ENCODE assay signal across 8 cellular contexts in the genomic region with DNA sequence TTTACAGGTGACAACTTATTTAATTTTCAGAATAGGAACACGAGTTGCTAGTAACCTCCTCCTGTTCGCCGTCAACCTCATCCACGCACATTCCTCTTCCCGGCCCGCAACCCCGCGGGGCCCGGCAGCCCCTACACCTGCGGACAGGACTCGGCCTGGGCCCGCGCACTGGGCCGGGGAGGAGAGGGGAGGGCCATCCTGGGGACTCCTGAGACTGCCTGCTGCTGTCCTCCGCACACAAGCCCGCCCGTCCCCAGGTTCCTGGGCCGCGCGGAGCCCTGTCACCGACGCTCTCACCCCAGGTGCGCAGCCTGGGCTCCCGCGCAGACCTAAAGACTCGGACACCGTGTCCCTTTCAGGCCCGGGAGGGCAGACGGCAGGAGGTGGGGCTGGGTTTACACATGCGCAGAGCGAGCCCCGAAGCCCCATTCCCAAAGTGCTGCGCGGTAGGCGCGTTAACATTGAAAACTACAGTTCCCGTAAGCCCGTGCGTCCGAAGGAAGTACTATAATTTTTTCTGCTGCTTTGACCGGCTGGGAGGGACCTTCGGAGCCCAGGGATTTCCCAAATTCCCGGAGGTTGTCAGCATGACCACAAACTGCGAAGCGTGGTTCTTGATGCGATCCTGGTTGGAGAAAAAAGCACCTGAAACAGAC.
DNase-seq lines count a peak whose midpoint lies in the region; ATAC-seq and TF ChIP-seq lines count a peak whose summit lies in the region.
"Not testable (repeated sequence)": the region's sequence is repeated elsewhere in the genome, so short reads cannot be mapped to it uniquely, and the experiment has no call there.

No MANE protein-coding gene starts in this region.

- POLR2A ChIA-PET in PC-3 (lab: Charles Lee; ENCODE audit: unreplicated experiment), result not testable (repeated sequence)

- not testable (repeated sequence) for H3F3A ChIP-seq in GM23248 (ENCODE audit: insufficient read depth); PC-3 (ENCODE audit: low read length, unreplicated experiment)

- H2AFZ ChIP-seq in GM23248 (peak overlapping the region; percentile 85), PC-3 (ENCODE audit: low read length) (peak overlapping the region; percentile 52)

- ATAC-seq in PC-3 (peak; percentile 98), mucosa of descending colon (peak; percentile 100)

- H4K20me1 ChIP-seq in GM23248 (ENCODE audit: insufficient read depth); PC-3 (ENCODE audit: low read length): not testable (repeated sequence)

- CTCF ChIA-PET in PC-3 (lab: Charles Lee), result not testable (repeated sequence)

- not testable (repeated sequence) for H3K27ac ChIP-seq in GM23248; PC-3 (ENCODE audit: low read length)
- peak overlapping the region; percentile 36 for H3K27ac ChIP-seq in KOPT-K1 (ENCODE audit: low read depth, low read length, poor library complexity, severe bottlenecking)

- in situ Hi-C loops in GM23248 (cut with MboI), result not testable (repeated sequence)

- not testable (repeated sequence) for H3K79me2 ChIP-seq in GM23248 (ENCODE audit: insufficient read depth); PC-3 (ENCODE audit: low read length)

- peak overlapping the region; percentile 70 for H3K9ac ChIP-seq in GM23248
- H3K9ac ChIP-seq in PC-3 (ENCODE audit: low read length), result peak overlapping the region; percentile 41; the same call in 1 of the 2 replicates

- not testable (repeated sequence) for H3K36me3 ChIP-seq in GM23248 (ENCODE audit: low read depth); KOPT-K1 (ENCODE audit: insufficient read depth, low read length); PC-3 (ENCODE audit: low read depth, low read length); mucosa of descending colon (ENCODE audit: low read depth)

- 1% methylated on average over 26 to 27 of the region's 46 CpGs for WGBS in GM23248 (ENCODE audit: low coverage in 1 of 2, low lambda C conversion rate in 2 of 2, missing lambda C conversion rate in 2 of 2), 2 experiments

- H3K4me2 ChIP-seq in GM23248 (ENCODE audit: unreplicated experiment), result peak overlapping the region; percentile 72
- peak overlapping the region; percentile 73 for H3K4me2 ChIP-seq in PC-3 (ENCODE audit: low read length)

- intact Hi-C loops in PC-3 (cut with micrococcal nuclease); mucosa of descending colon (cut with DNase I, micrococcal nuclease): not testable (repeated sequence)

- BruUV-seq in PC-3 (replicated peaks; lab: Mats Ljungman, UMichigan), result not testable (repeated sequence)

- H3K4me1 ChIP-seq in GM23248 (ENCODE audit: insufficient read depth); PC-3 (ENCODE audit: insufficient read depth, low read length); mucosa of descending colon (ENCODE audit: low read depth): not testable (repeated sequence)

- not testable (repeated sequence) for H3K9me3 ChIP-seq in GM23248 (ENCODE audit: low read depth); KOPT-K1 (ENCODE audit: insufficient read depth, low read length, poor library complexity, severe bottlenecking); PC-3 (ENCODE audit: low read length); mucosa of descending colon

- not testable (repeated sequence) for TF ChIP-seq CTCF in PC-3 (conservative IDR thresholded peaks at IDR 0.05; ENCODE audit: low read depth, low read length); epithelial cell of proximal tubule (conservative IDR thresholded peaks at IDR 0.05; ENCODE audit: low read depth, low read length); mucosa of descending colon (IDR thresholded peaks at IDR 0.05)

- peak overlapping the region; percentile 73 for H3K4me3 ChIP-seq in GM23248
- H3K4me3 ChIP-seq in PC-3 (ENCODE audit: low read length), result peak overlapping the region; percentile 60
- H3K4me3 ChIP-seq in epithelial cell of proximal tubule (ENCODE audit: low read depth, low read length), result peak overlapping the region; percentile 45
- H3K4me3 ChIP-seq in mucosa of descending colon, result peak overlapping the region; percentile 9

- peak; percentile 92 for DNase-seq in DMS 273 (lab: John Stamatoyannopoulos, UW; ENCODE audit: unreplicated experiment)
- DNase-seq in GM23248, result peak; percentile 80
- DNase-seq in PC-3, result peak; percentile 84
- peak; percentile 69 for DNase-seq in activated T-cell treated with anti-CD3 and anti-CD28 coated beads, Interleukin-2, amount 50 U/mL, for 1 hour
- peak; percentile 64 for DNase-seq in epithelial cell of proximal tubule (ENCODE audit: low read depth)
- peak; percentile 85 to 90 (median 87) for DNase-seq in mucosa of descending colon
- peak; percentile 35 for DNase-seq in stimulated activated CD8-positive, alpha-beta memory T cell treated with anti-CD3 and anti-CD28 coated beads, Interleukin-15, amount 100 ng/mL, for 24 hours (ENCODE audit: low read depth)

- not testable (repeated sequence) for H3K9me2 ChIP-seq in GM23248 (ENCODE audit: insufficient read depth); PC-3 (replicated peaks; ENCODE audit: low read length)

- not testable (repeated sequence) for H3K27me3 ChIP-seq in GM23248 (replicated peaks; ENCODE audit: insufficient read depth); PC-3 (ENCODE audit: low read length)

Comparison
In these comparisons a context has a peak if more than half of its experiments do, and no peak if none do; other contexts are left out.
1. DNase-seq: peak in every context shown above with its lines; median percentile 92 in DMS 273; 87 in mucosa of descending colon; 84 in PC-3; 80 in GM23248; 69 in activated T-cell treated with anti-CD3 and anti-CD28 coated beads, Interleukin-2, amount 50 U/mL, for 1 hour; 64 in epithelial cell of proximal tubule; 35 in stimulated activated CD8-positive, alpha-beta memory T cell treated with anti-CD3 and anti-CD28 coated beads, Interleukin-15, amount 100 ng/mL, for 24 hours.
2. H3K4me3 ChIP-seq: peak in every context shown above with its lines; median percentile 73 in GM23248; 60 in PC-3; 45 in epithelial cell of proximal tubule; 9 in mucosa of descending colon.